21 cellular contexts compared by ENCODE assay signal in the genomic region with DNA sequence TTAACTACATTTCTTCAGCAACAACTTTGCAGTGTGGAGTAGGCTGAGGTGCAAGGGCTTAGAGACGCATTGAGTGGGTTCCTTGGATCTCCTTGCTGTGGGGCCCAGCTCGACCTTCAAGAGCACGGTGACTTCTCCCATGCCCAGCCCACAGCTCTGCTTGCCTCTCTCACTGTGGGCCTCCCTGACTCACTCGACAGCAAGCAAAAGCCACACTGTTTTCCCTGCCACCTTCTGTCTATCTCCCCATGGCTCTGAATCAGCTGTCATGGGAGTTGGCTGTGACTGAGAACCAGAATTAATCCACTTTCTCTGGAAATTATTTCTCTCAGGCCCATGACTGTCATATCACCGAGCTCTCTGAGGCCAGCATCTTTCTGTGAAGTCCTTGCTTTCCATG.
A peak's percentile ranks its signal among the peaks of the same experiment; 100 is the strongest.
DNase-seq lines count a peak whose midpoint lies in the region; ATAC-seq and TF ChIP-seq lines count a peak whose summit lies in the region.
"Had no signal": no experiment of that assay in that cellular context is flagged by ENCODE, and none has a peak within 500 bp of the region (broad histone marks: within the 10 kb centered on the region; RNA-seq: fewer than 3 reads in every experiment).

No MANE protein-coding gene starts in this region.

- H3K4me3 ChIP-seq in sigmoid colon = no peak overlapping the region
- no peak overlapping the region for H3K4me3 ChIP-seq in naive thymus-derived CD4-positive, alpha-beta T cell (ENCODE audit: low read length)
- H3K4me3 ChIP-seq: Peyer's patch had no signal

- peaks cover 7% of the 10 kb centered on the region for H3K27me3 Mint-ChIP-seq in activated CD4-positive, alpha-beta T cell treated with anti-CD3 and anti-CD28 coated beads, Interleukin-2, amount 10 ng/mL, durations not matched to agents 24 days and 14 days
- H3K27me3 Mint-ChIP-seq in progenitor cell of endocrine pancreas = peaks cover 4% of the 10 kb centered on the region
- peaks cover 14 to 35% (median 24%) of the 10 kb centered on the region in 5 donors for H3K27me3 Mint-ChIP-seq in naive thymus-derived CD4-positive, alpha-beta T cell

- TF ChIP-seq POLR2A in sigmoid colon (IDR thresholded peaks at IDR 0.05) = no peak

- TF ChIP-seq CTCF in sigmoid colon (IDR thresholded peaks at IDR 0.05) = no peak
- no peak for TF ChIP-seq CTCF in progenitor cell of endocrine pancreas (IDR thresholded peaks at IDR 0.05; ENCODE audit: unreplicated experiment)

- peak overlapping the region in 3 of 4 donors; percentile 23 to 80 (median 76) for H3K27ac ChIP-seq in sigmoid colon
- no peak overlapping the region for H3K27ac ChIP-seq in naive thymus-derived CD4-positive, alpha-beta T cell (ENCODE audit: low read depth, low read length)
- H3K27ac ChIP-seq: HL-60, Peyer's patch had no signal

- ATAC-seq in naive thymus-derived CD4-positive, alpha-beta T cell = no peak
- ATAC-seq: HCT116 had no signal

- TF ChIP-seq EP300 in sigmoid colon (IDR thresholded peaks at IDR 0.05) = no peak

- POLR2A ChIA-PET in naive thymus-derived CD4-positive, alpha-beta T cell (lab: Charles Lee) = no interaction called here

- H3K36me3 Mint-ChIP-seq in activated CD4-positive, alpha-beta T cell treated with anti-CD3 and anti-CD28 coated beads, Interleukin-2, amount 10 ng/mL, durations not matched to agents 24 days and 14 days (ENCODE audit: low read depth) = no peaks in the 10 kb centered on the region
- H3K36me3 Mint-ChIP-seq in progenitor cell of endocrine pancreas (ENCODE audit: insufficient read depth) = no peaks in the 10 kb centered on the region
- no peaks in the 10 kb centered on the region for H3K36me3 Mint-ChIP-seq in naive thymus-derived CD4-positive, alpha-beta T cell
- H3K36me3 Mint-ChIP-seq: CD4-positive, alpha-beta memory T cell had no signal

- H3K9me3 ChIP-seq in sigmoid colon = no peaks in the 10 kb centered on the region
- H3K9me3 ChIP-seq in naive thymus-derived CD4-positive, alpha-beta T cell (ENCODE audit: control insufficient read depth in 2 of 3, low read length in 3 of 3) = no peaks in the 10 kb centered on the region
- H3K9me3 ChIP-seq: Peyer's patch had no signal

- no peaks in the 10 kb centered on the region for H3K9me3 Mint-ChIP-seq in activated CD4-positive, alpha-beta T cell treated with anti-CD3 and anti-CD28 coated beads, Interleukin-2, amount 10 ng/mL, durations not matched to agents 24 days and 14 days
- H3K9me3 Mint-ChIP-seq in progenitor cell of endocrine pancreas (ENCODE audit: low read depth) = no peaks in the 10 kb centered on the region
- peaks cover 0 to 3% (median 0%) of the 10 kb centered on the region in 11 donors for H3K9me3 Mint-ChIP-seq in naive thymus-derived CD4-positive, alpha-beta T cell
- H3K9me3 Mint-ChIP-seq: CD4-positive, alpha-beta memory T cell had no signal

- no peaks in the 10 kb centered on the region for H3K27me3 ChIP-seq in sigmoid colon
- H3K27me3 ChIP-seq in naive thymus-derived CD4-positive, alpha-beta T cell (ENCODE audit: control insufficient read depth in 2 of 2, insufficient read depth in 2 of 2, low read length in 2 of 2) = peaks cover 0 to 3% of the 10 kb centered on the region in 2 donors
- H3K27me3 ChIP-seq: Peyer's patch had no signal

- intact Hi-C loops in sigmoid colon (cut with DNase I) = loop anchor here (5.0 to 10.0 kb wide), 2 partner anchors 78 to 415 kb away; no protein-coding TSS in a partner anchor
- intact Hi-C loops in activated CD4-positive, alpha-beta T cell treated with anti-CD3 and anti-CD28 coated beads, Interleukin-2, amount 10 ng/mL, durations not matched to agents 24 days and 14 days (cut with micrococcal nuclease) = no loop called here
- intact Hi-C loops in naive thymus-derived CD4-positive, alpha-beta T cell (cut with micrococcal nuclease) = no loop called here

- no peak overlapping the region for H3K27ac Mint-ChIP-seq in activated CD4-positive, alpha-beta T cell treated with anti-CD3 and anti-CD28 coated beads, Interleukin-2, amount 10 ng/mL, durations not matched to agents 24 days and 14 days
- no peak overlapping the region for H3K27ac Mint-ChIP-seq in progenitor cell of endocrine pancreas
- H3K27ac Mint-ChIP-seq in naive thymus-derived CD4-positive, alpha-beta T cell = no peak overlapping the region
- H3K27ac Mint-ChIP-seq: CD4-positive, alpha-beta memory T cell had no signal

- H3K36me3 ChIP-seq in sigmoid colon = no peaks in the 10 kb centered on the region
- no peaks in the 10 kb centered on the region for H3K36me3 ChIP-seq in naive thymus-derived CD4-positive, alpha-beta T cell (ENCODE audit: control insufficient read depth in 2 of 3, insufficient read depth in 3 of 3, low read length in 3 of 3)
- H3K36me3 ChIP-seq: Peyer's patch had no signal

- H3K4me1 Mint-ChIP-seq in activated CD4-positive, alpha-beta T cell treated with anti-CD3 and anti-CD28 coated beads, Interleukin-2, amount 10 ng/mL, durations not matched to agents 24 days and 14 days = no peaks in the 10 kb centered on the region
- H3K4me1 Mint-ChIP-seq in progenitor cell of endocrine pancreas (ENCODE audit: low read depth) = peaks cover 18% of the 10 kb centered on the region
- H3K4me1 Mint-ChIP-seq in naive thymus-derived CD4-positive, alpha-beta T cell = no peaks in the 10 kb centered on the region
- H3K4me1 Mint-ChIP-seq: CD4-positive, alpha-beta memory T cell had no signal

- peak; percentile 53 for DNase-seq in M059J (ENCODE audit: low read depth)
- peak; percentile 64 for DNase-seq in amniotic epithelial cell (ENCODE audit: low read depth)
- peak; percentile 42 for DNase-seq in kidney tubule cell (ENCODE audit: low spot score)
- no peak for DNase-seq in sigmoid colon
- no peak for DNase-seq in activated CD4-positive, alpha-beta T cell treated with anti-CD3 and anti-CD28 coated beads, Interleukin-2, amount 10 ng/mL, durations not matched to agents 24 days and 14 days
- no peak for DNase-seq in progenitor cell of endocrine pancreas (ENCODE audit: low spot score, unreplicated experiment)
- DNase-seq in HuH-7.5 (ENCODE audit: low spot score) = no peak
- no peak for DNase-seq in naive thymus-derived CD4-positive, alpha-beta T cell
- DNase-seq: C1 segment of cervical spinal cord; CD4-positive, alpha-beta memory T cell; COR-L47; DMS53; Karpas-422; NCI-H1694; NCI-H2029 treated with DMSO at 0.1 percent for 48 hours; NCI-H446 treated with DMSO at 0.1 percent for 48 hours; NCI-H526; Peyer's patch; SHP77 treated with DMSO at 0.1 percent for 48 hours had no signal

- CTCF ChIA-PET in naive thymus-derived CD4-positive, alpha-beta T cell (lab: Charles Lee) = no interaction called here

- no peak overlapping the region for H3K4me3 Mint-ChIP-seq in activated CD4-positive, alpha-beta T cell treated with anti-CD3 and anti-CD28 coated beads, Interleukin-2, amount 10 ng/mL, durations not matched to agents 24 days and 14 days
- H3K4me3 Mint-ChIP-seq in progenitor cell of endocrine pancreas (ENCODE audit: low read depth) = no peak overlapping the region
- H3K4me3 Mint-ChIP-seq in naive thymus-derived CD4-positive, alpha-beta T cell = no peak overlapping the region
- H3K4me3 Mint-ChIP-seq: CD4-positive, alpha-beta memory T cell had no signal

- WGBS in sigmoid colon, 2 donors = 75 to 76% methylated on average over 5 of the region's 5 CpGs

- H3K4me1 ChIP-seq in sigmoid colon = peaks cover 0 to 99% (median 85%) of the 10 kb centered on the region in 4 donors
- H3K4me1 ChIP-seq in naive thymus-derived CD4-positive, alpha-beta T cell (ENCODE audit: control insufficient read depth in 2 of 2, insufficient read depth in 2 of 2, low read length in 2 of 2) = no peaks in the 10 kb centered on the region

Comparison
In these comparisons a context has a peak if more than half of its experiments do, and no peak if none do; other contexts are left out.
1. DNase-seq: peak in M059J (single experiment), amniotic epithelial cell (single experiment) and kidney tubule cell (single experiment); none in sigmoid colon (single experiment), activated CD4-positive, alpha-beta T cell treated with anti-CD3 and anti-CD28 coated beads, Interleukin-2, amount 10 ng/mL, durations not matched to agents 24 days and 14 days (single experiment), progenitor cell of endocrine pancreas (single experiment), HuH-7.5 (single experiment) and naive thymus-derived CD4-positive, alpha-beta T cell (0 of 9).